1 cellular context compared by ENCODE assay signal in the genomic region with DNA sequence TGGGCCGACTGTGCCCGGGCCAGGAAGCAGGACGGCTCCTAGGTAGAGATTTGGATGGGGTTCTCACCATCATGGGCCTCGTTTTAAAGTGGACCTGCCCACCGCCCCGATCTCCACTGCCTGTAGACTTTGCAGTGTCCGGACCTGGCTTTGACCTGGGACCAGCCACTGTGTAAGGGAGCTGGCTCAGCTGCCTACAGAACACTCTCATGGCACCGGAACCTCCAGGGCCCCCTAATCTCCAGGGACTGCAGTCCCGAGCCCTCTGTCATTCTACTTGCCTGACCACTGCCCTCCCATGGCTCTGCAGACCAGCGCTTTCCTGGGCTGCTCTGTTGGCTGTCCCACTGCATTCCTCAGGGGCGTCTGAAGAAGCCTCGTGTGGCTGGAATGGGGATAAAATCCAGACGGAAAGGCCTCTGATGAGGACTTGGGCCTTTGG.
TF ChIP-seq lines count a peak whose summit lies in the region.

No MANE protein-coding gene starts in this region.

TF ChIP-seq in HCT116, 20 proteins besides CTCF, POLR2A, EP300 and RAD21 (continued from another document):
- TF ChIP-seq, protein P1, sequence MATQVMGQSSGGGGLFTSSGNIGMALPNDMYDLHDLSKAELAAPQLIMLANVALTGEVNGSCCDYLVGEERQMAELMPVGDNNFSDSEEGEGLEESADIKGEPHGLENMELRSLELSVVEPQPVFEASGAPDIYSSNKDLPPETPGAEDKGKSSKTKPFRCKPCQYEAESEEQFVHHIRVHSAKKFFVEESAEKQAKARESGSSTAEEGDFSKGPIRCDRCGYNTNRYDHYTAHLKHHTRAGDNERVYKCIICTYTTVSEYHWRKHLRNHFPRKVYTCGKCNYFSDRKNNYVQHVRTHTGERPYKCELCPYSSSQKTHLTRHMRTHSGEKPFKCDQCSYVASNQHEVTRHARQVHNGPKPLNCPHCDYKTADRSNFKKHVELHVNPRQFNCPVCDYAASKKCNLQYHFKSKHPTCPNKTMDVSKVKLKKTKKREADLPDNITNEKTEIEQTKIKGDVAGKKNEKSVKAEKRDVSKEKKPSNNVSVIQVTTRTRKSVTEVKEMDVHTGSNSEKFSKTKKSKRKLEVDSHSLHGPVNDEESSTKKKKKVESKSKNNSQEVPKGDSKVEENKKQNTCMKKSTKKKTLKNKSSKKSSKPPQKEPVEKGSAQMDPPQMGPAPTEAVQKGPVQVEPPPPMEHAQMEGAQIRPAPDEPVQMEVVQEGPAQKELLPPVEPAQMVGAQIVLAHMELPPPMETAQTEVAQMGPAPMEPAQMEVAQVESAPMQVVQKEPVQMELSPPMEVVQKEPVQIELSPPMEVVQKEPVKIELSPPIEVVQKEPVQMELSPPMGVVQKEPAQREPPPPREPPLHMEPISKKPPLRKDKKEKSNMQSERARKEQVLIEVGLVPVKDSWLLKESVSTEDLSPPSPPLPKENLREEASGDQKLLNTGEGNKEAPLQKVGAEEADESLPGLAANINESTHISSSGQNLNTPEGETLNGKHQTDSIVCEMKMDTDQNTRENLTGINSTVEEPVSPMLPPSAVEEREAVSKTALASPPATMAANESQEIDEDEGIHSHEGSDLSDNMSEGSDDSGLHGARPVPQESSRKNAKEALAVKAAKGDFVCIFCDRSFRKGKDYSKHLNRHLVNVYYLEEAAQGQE (IDR thresholded peaks at IDR 0.05; ENCODE audit: low read depth), result no peak
- TF ChIP-seq SRF (IDR thresholded peaks at IDR 0.05; ENCODE audit: low read depth), result no peak
- TF ChIP-seq SP1 (IDR thresholded peaks at IDR 0.05; ENCODE audit: low read depth), result no peak
